Comparison of ENCODE assay signal across 17 cellular contexts in genomic region chr4:118898221-118898620, GRCh38. TPM values are rescaled to one million over a fixed set of nuclear protein-coding genes. Genes with fewer than 3 reads are reported as not detected.
DNase-seq lines count a peak whose midpoint lies in the region; ATAC-seq and TF ChIP-seq lines count a peak whose summit lies in the region.
"Had no signal": no experiment of that assay in that cellular context is flagged by ENCODE, and none has a peak within 500 bp of the region (broad histone marks: within the 10 kb centered on the region; RNA-seq: fewer than 3 reads in every experiment).

No MANE protein-coding gene starts in this region.

- no peak for DNase-seq in BE2C
- DNase-seq in heart left ventricle: no peak
- no peak for DNase-seq in ovary
- no peak for DNase-seq in thoracic aorta (ENCODE audit: low spot score)
- no peak for DNase-seq in nucleus accumbens (lab: John Stamatoyannopoulos, UW)
- DNase-seq in GM19238 (ENCODE audit: insufficient read length, low spot score): no peak
- DNase-seq in MG63: no peak
- no peak for DNase-seq in lower lobe of right lung
- DNase-seq: COR-L47, MM.1S, NCI-H2029, NCI-H2171 treated with DMSO at 0.1 percent for 48 hours, Peyer's patch had no signal

- H3K27ac ChIP-seq in heart left ventricle (peak overlapping the region in 11 of 12 donors; percentile 58 to 93 (median 88)), ovary (peak overlapping the region; percentile 42 to 53), thoracic aorta (peak overlapping the region; percentile 55 to 82), lower lobe of right lung (no peak overlapping the region)
- H3K27ac ChIP-seq: C4-2B, KMS-11 had no signal

- H3K4me1 ChIP-seq in BE2C (peaks cover 50% of the 10 kb centered on the region), heart left ventricle (peaks cover 0 to 80% (median 42%) of the 10 kb centered on the region in 12 donors), ovary (ENCODE audit: insufficient read depth) (peaks cover 14% of the 10 kb centered on the region), thoracic aorta (ENCODE audit: control insufficient read depth in 1 of 2, low read depth in 2 of 2) (peaks cover 36 to 80% of the 10 kb centered on the region in 2 donors), lower lobe of right lung (no peaks in the 10 kb centered on the region)
- H3K4me1 ChIP-seq: HAP-1, Peyer's patch had no signal

- peaks cover 26% of the 10 kb centered on the region for H3K36me3 ChIP-seq in BE2C
- no peaks in the 10 kb centered on the region for H3K36me3 ChIP-seq in heart left ventricle
- no peaks in the 10 kb centered on the region for H3K36me3 ChIP-seq in ovary
- H3K36me3 ChIP-seq in thoracic aorta: no peaks in the 10 kb centered on the region
- no peaks in the 10 kb centered on the region for H3K36me3 ChIP-seq in MG63
- H3K36me3 ChIP-seq in lower lobe of right lung: no peaks in the 10 kb centered on the region
- H3K36me3 ChIP-seq: HAP-1, Peyer's patch had no signal

- H3K9me3 ChIP-seq in BE2C (no peaks in the 10 kb centered on the region), heart left ventricle (no peaks in the 10 kb centered on the region), ovary (no peaks in the 10 kb centered on the region), thoracic aorta (no peaks in the 10 kb centered on the region), MG63 (no peaks in the 10 kb centered on the region), lower lobe of right lung (no peaks in the 10 kb centered on the region)
- H3K9me3 ChIP-seq: HAP-1, Peyer's patch had no signal

- H3K27me3 ChIP-seq in BE2C (no peaks in the 10 kb centered on the region), heart left ventricle (no peaks in the 10 kb centered on the region), ovary (no peaks in the 10 kb centered on the region), thoracic aorta (replicated peaks; ENCODE audit: insufficient read depth) (no peaks in the 10 kb centered on the region), MG63 (no peaks in the 10 kb centered on the region), lower lobe of right lung (ENCODE audit: low read depth) (no peaks in the 10 kb centered on the region)
- H3K27me3 ChIP-seq: Peyer's patch had no signal

- 26 to 49% (median 39%) methylated on average over 2 of the region's 2 CpGs for WGBS in heart left ventricle, 4 donors
- 19 to 34% (median 25%) methylated on average over 2 of the region's 2 CpGs for WGBS in ovary, 3 donors

- TF ChIP-seq POLR2A in heart left ventricle (IDR thresholded peaks at IDR 0.05): no peak
- no peak for TF ChIP-seq POLR2A in ovary (IDR thresholded peaks at IDR 0.05)

- TF ChIP-seq EP300 in ovary (IDR thresholded peaks at IDR 0.05): no peak

- intact Hi-C loops in heart left ventricle (cut with DNase I): loop anchor here in 3 of 10 donors (10.0 kb wide), 2 partner anchors 67 to 153 kb away; no protein-coding TSS in a partner anchor
- intact Hi-C loops in ovary (cut with DNase I): loop anchor here in 3 of 4 donors (10.0 kb wide), 2 partner anchors 47 to 153 kb away; no protein-coding TSS in a partner anchor
- intact Hi-C loops in lower lobe of right lung (cut with DNase I): no loop called here

- ATAC-seq in heart left ventricle (peak in 1 of 4 donors; percentile 10), thoracic aorta (ENCODE audit: insufficient number of reproducible peaks, low FRiP score, low read depth) (no peak), lower lobe of right lung (no peak)
- ATAC-seq: HepG2 had no signal

- peak overlapping the region; percentile 2; the same call in 1 of the 2 replicates for H3K4me3 ChIP-seq in BE2C (ENCODE audit: low read depth, low read length)
- peak overlapping the region in 1 of 12 donors; percentile 1 for H3K4me3 ChIP-seq in heart left ventricle
- no peak overlapping the region for H3K4me3 ChIP-seq in ovary
- peak overlapping the region; percentile 4 for H3K4me3 ChIP-seq in thoracic aorta
- H3K4me3 ChIP-seq in MG63: no peak overlapping the region
- no peak overlapping the region for H3K4me3 ChIP-seq in lower lobe of right lung
- H3K4me3 ChIP-seq: HAP-1, Peyer's patch had no signal

- TF ChIP-seq CTCF in BE2C (IDR thresholded peaks at IDR 0.05; ENCODE audit: low read depth, low read length) (no peak), heart left ventricle (IDR thresholded peaks at IDR 0.05) (no peak), ovary (IDR thresholded peaks at IDR 0.05) (no peak), thoracic aorta (IDR thresholded peaks at IDR 0.05) (no peak), lower lobe of right lung (IDR thresholded peaks at IDR 0.05) (no peak)

RNA-seq across cellular contexts. Expression of gene SYNPO2, which starts 9.6 kb away (rescaled TPM):
- polyA plus RNA-seq in BE2C (2012; ENCODE audit: insufficient read depth, insufficient read length, low read depth): 18.4 TPM
- total RNA-seq in heart left ventricle: 100 to 1,000 TPM; 151 to 290 (median 247) TPM
- 10 to 100 TPM; 31.2 to 72.4 TPM for polyA plus RNA-seq in heart left ventricle
- total RNA-seq in ovary: 100 to 1,000 TPM in 5 of 7 donors, 10 to 100 TPM in 2; 61.9 to 265 (median 165) TPM
- 100 to 1,000 TPM in 1 of 2 donors, 10 to 100 TPM in 1; 54.8 to 121 TPM for polyA plus RNA-seq in ovary
- 100 to 1,000 TPM; 264 to 313 TPM for total RNA-seq in thoracic aorta
- total RNA-seq in MG63 (2014; rRNA removed; shearing (Covaris generic); ENCODE audit: low replicate concordance): 0.10 and 0.46 TPM in 2 replicates
- 26.2 TPM for total RNA-seq in lower lobe of right lung
- total RNA-seq: HepG2 had no signal
- polyA plus RNA-seq: HepG2 had no signal

Comparison
In these comparisons a context has a peak if more than half of its experiments do, and no peak if none do; other contexts are left out.
1. H3K4me3 ChIP-seq: peak in BE2C (single experiment) and thoracic aorta (single experiment); none in ovary (single experiment), MG63 (single experiment) and lower lobe of right lung (single experiment).
2. RNA of gene SYNPO2, which starts 9.6 kb away (total RNA-seq): 264 to 313 TPM in thoracic aorta, 151 to 290 TPM in heart left ventricle, 61.9 to 265 TPM in ovary and 26.2 TPM in lower lobe of right lung (single experiment); 0.10 to 0.46 TPM in MG63; every median in the first group is over 10 times any median in the second.